In the genomic region with DNA sequence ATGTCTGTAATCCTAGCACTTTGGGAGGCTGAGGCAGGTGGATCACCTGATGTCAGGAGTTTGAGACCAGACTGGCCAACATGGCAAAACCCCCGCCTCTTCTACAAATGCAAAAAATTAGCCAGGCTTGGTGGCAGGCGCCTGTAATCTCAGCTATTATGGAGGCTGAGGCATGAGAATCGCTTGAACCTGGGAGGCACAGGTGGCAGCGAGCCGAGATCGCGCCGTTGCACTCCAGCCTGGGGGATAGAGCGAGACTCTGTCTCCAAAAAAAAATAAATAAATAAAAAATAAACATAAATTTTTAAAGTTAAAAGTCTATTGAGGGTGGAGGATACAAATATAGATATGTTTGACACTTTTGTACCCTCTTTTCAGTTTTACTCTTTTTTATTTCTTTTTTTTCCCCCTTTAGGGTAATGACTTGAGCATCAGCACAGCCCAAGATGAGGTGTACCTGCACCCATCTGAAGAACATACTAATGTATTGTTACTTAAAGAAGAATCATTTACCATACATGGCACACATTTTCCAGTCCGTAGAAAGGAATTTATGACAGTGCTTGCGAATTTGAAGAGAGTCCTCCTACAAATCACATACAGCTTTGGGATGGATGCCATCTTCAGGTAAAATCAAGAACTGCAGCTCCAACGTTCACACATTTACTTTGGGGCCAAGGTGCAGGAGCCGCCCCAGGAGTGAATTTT, we compare ENCODE assay signal across 7 cellular contexts.
DNase-seq lines count a peak whose midpoint lies in the region; ATAC-seq and TF ChIP-seq lines count a peak whose summit lies in the region.

No MANE protein-coding gene starts in this region.

- H3K36me3 ChIP-seq in GM06990 (ENCODE audit: control insufficient read depth, insufficient read depth, low read length): no peaks in the 10 kb centered on the region

- DNase-seq in GM06990 (ENCODE audit: extremely low read depth, insufficient read length): peak; percentile 5
- peak; percentile 63 for DNase-seq in HT1080 (ENCODE audit: low read depth)
- peak; percentile 79 for DNase-seq in RKO (ENCODE audit: low spot score)
- DNase-seq in activated naive CD4-positive, alpha-beta T cell treated with anti-CD3 and anti-CD28 coated beads, Interleukin-2, amount 50 U/mL, for 16 hours: peak; percentile 49
- peak in 34 of 42 donors; percentile 12 to 89 (median 60) for DNase-seq in head of caudate nucleus
- DNase-seq in retina: peak; percentile 66

- no peaks in the 10 kb centered on the region; the same call in 1 of the 2 replicates for H3K27me3 ChIP-seq in GM06990 (replicated peaks; ENCODE audit: control insufficient read depth, insufficient read depth, low read length)

- intact Hi-C loops in head of caudate nucleus (cut with DNase I): loop anchor here (10.0 kb wide), 2 partner anchors 117 to 447 kb away; no protein-coding TSS in a partner anchor

- peak; percentile 78 for TF ChIP-seq CTCF in GM06990 (IDR thresholded peaks at IDR 0.05; ENCODE audit: insufficient read depth, low read length, poor library complexity, severe bottlenecking)

- ATAC-seq in GM21529 (IDR thresholded peaks at IDR 0.05; ENCODE audit: unreplicated experiment): peak; percentile 98

- no peak overlapping the region for H3K4me3 ChIP-seq in GM06990 (replicated peaks; ENCODE audit: low read depth, low read length)

Comparison
In these comparisons a context has a peak if more than half of its experiments do, and no peak if none do; other contexts are left out.
1. DNase-seq: peak in every context shown above with its lines; median percentile 79 in RKO; 66 in retina; 63 in HT1080; 60 in head of caudate nucleus; 49 in activated naive CD4-positive, alpha-beta T cell treated with anti-CD3 and anti-CD28 coated beads, Interleukin-2, amount 50 U/mL, for 16 hours; 5 in GM06990.